In the genomic region with DNA sequence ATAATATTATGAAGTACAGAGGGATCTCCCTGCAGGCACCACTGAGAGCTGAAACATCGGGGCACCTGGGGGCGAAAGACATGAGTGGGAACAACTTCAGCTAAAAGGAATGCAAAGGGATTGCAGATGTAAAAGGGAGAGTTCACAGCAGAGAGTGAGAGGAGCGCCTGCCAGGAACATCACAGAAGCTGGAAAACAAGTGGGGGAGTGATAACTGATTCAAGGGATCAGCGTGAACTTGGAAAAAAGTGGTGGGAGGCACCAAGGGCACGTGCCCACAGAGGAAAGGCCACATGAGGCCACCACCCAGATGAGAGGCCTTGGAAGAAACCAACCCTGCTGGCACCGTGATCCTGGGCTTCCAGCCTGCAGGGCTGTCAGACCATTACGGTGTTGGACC, we compare ENCODE assay signal across 1 cellular context. TPM values are rescaled to one million over a fixed set of nuclear protein-coding genes. Genes with fewer than 3 reads are reported as not detected.
"Had no signal": no experiment of that assay in that cellular context is flagged by ENCODE, and none has a peak within 500 bp of the region (broad histone marks: within the 10 kb centered on the region; RNA-seq: fewer than 3 reads in every experiment).

No MANE protein-coding gene starts in this region.

RNA-seq across cellular contexts. Expression of a gene that starts 31.8 kb away (rescaled TPM):
- total RNA-seq: MCF 10A had no signal
